In genomic region chrX:11111947-11112346, GRCh38 we compare ENCODE assay signal across 9 cellular contexts. TPM values are rescaled to one million over a fixed set of nuclear protein-coding genes. Genes with fewer than 3 reads are reported as not detected.
DNase-seq lines count a peak whose midpoint lies in the region; TF ChIP-seq lines count a peak whose summit lies in the region.
"Had no signal": no experiment of that assay in that cellular context is flagged by ENCODE, and none has a peak within 500 bp of the region (broad histone marks: within the 10 kb centered on the region; RNA-seq: fewer than 3 reads in every experiment).

No MANE protein-coding gene starts in this region.

- peaks cover 30% of the 10 kb centered on the region for H3K36me3 ChIP-seq in ACC112 (ENCODE audit: insufficient read depth, low read length)
- H3K36me3 ChIP-seq in muscle layer of duodenum (ENCODE audit: control insufficient read depth in 1 of 2, insufficient read depth in 2 of 2, low read length in 2 of 2): peaks cover 22% of the 10 kb centered on the region in 2 donors

- peak overlapping the region; percentile 43 for H2AFZ ChIP-seq in ACC112 (ENCODE audit: low read length, unreplicated experiment)

- TF ChIP-seq CTCF in choroid plexus epithelial cell (conservative IDR thresholded peaks at IDR 0.05; ENCODE audit: low read depth, low read length): no peak

- peaks cover 64% of the 10 kb centered on the region for H3K79me2 ChIP-seq in ACC112 (ENCODE audit: control insufficient read depth, insufficient read depth, low read length, unreplicated experiment)

- H3K4me1 ChIP-seq in ACC112 (ENCODE audit: control insufficient read depth, insufficient read depth, low read length, unreplicated experiment): peaks cover 51% of the 10 kb centered on the region
- peaks cover 9 to 28% of the 10 kb centered on the region in 2 donors for H3K4me1 ChIP-seq in muscle layer of duodenum (ENCODE audit: control insufficient read depth in 1 of 2, insufficient read depth in 2 of 2, low read length in 2 of 2)

- H3K9me3 Mint-ChIP-seq in IgD-negative memory B cell: no peaks in the 10 kb centered on the region

- H3K4me3 Mint-ChIP-seq in IgD-negative memory B cell: peak overlapping the region; percentile 90 to 98 (median 93)

- H3K27me3 ChIP-seq in ACC112 (ENCODE audit: insufficient read depth, low read length) (no peaks in the 10 kb centered on the region), muscle layer of duodenum (ENCODE audit: low read depth, low read length) (no peaks in the 10 kb centered on the region)

- no peak for DNase-seq in choroid plexus epithelial cell (ENCODE audit: low read depth)
- no peak for DNase-seq in effector CD8-positive, alpha-beta T cell (lab: John Stamatoyannopoulos, UW)
- no peak for DNase-seq in AG08395 (ENCODE audit: low spot score)
- DNase-seq in hippocampal formation (lab: John Stamatoyannopoulos, UW): no peak
- DNase-seq in NCI-H2081 treated with DMSO at 0.1 percent for 48 hours (lab: John Stamatoyannopoulos, UW): no peak
- DNase-seq: NCI-H2029 had no signal

- peak overlapping the region in 2 of 3 donors; percentile 74 to 92 for H3K27ac Mint-ChIP-seq in IgD-negative memory B cell

- H3K4me3 ChIP-seq in ACC112 (ENCODE audit: low read depth, low read length): peak overlapping the region; percentile 98
- H3K4me3 ChIP-seq in choroid plexus epithelial cell (ENCODE audit: low read depth, low read length): peak overlapping the region; percentile 81
- peak overlapping the region; percentile 68 to 76 for H3K4me3 ChIP-seq in muscle layer of duodenum (ENCODE audit: low read depth in 1 of 2, low read length in 2 of 2)

- H3K27ac ChIP-seq in ACC112 (ENCODE audit: low read depth, low read length) (peak overlapping the region; percentile 90), muscle layer of duodenum (ENCODE audit: low read length) (peak overlapping the region; percentile 87)

- H3K36me3 Mint-ChIP-seq in IgD-negative memory B cell: no peaks in the 10 kb centered on the region

- no peaks in the 10 kb centered on the region for H3K9me3 ChIP-seq in muscle layer of duodenum (ENCODE audit: control insufficient read depth in 1 of 2, low read length in 2 of 2)

- H3K27me3 Mint-ChIP-seq in IgD-negative memory B cell: no peaks in the 10 kb centered on the region

- H3K4me1 Mint-ChIP-seq in IgD-negative memory B cell: peaks cover 15 to 21% (median 16%) of the 10 kb centered on the region in 3 donors

RNA-seq across cellular contexts. Expression of gene HCCS, which starts 0.8 kb away (rescaled TPM):
- polyA plus RNA-seq in IgD-negative memory B cell: 39.7 TPM
